17 cellular contexts compared by ENCODE assay signal in genomic region chr7:6130007-6130587, GRCh38.
"Had no signal": no experiment of that assay in that cellular context is flagged by ENCODE, and none has a peak within 500 bp of the region (broad histone marks: within the 10 kb centered on the region; RNA-seq: fewer than 3 reads in every experiment).

No MANE protein-coding gene starts in this region.

- H3K4me1 Mint-ChIP-seq: nephron progenitor cell had no signal

- H3K27me3 Mint-ChIP-seq: naive thymus-derived CD4-positive, alpha-beta T cell had no signal

- H3K4me3 ChIP-seq: hepatocyte, lung had no signal

- FAIRE-seq: colon, small intestine had no signal

- ATAC-seq: left colon; left ventricle myocardium superior; naive thymus-derived CD4-positive, alpha-beta T cell had no signal

- H3K27ac ChIP-seq: hepatocyte, neutrophil had no signal

- H3K9me3 Mint-ChIP-seq: naive thymus-derived CD4-positive, alpha-beta T cell had no signal

- DNase-seq: effector CD4-positive, alpha-beta T cell; foreskin melanocyte; left colon; left ventricle myocardium superior; mesenchymal stem cell; naive thymus-derived CD4-positive, alpha-beta T cell; nephron progenitor cell; posterior cingulate gyrus; right cardiac atrium; small intestine; stimulated activated CD4-positive, alpha-beta T cell treated with anti-CD3 and anti-CD28 coated beads, Interleukin-12 subunit alpha, Interleukin-12 subunit beta, amount 100 ng/mL, for 4 hours; stimulated activated naive CD4-positive, alpha-beta T cell treated with Interleukin-2 at 50 U/mL for 16 hours; trophoblast cell had no signal

- H3K4me3 Mint-ChIP-seq: naive thymus-derived CD4-positive, alpha-beta T cell; nephron progenitor cell had no signal
